ENCODE assay signal across 1 cellular context in the genomic region with DNA sequence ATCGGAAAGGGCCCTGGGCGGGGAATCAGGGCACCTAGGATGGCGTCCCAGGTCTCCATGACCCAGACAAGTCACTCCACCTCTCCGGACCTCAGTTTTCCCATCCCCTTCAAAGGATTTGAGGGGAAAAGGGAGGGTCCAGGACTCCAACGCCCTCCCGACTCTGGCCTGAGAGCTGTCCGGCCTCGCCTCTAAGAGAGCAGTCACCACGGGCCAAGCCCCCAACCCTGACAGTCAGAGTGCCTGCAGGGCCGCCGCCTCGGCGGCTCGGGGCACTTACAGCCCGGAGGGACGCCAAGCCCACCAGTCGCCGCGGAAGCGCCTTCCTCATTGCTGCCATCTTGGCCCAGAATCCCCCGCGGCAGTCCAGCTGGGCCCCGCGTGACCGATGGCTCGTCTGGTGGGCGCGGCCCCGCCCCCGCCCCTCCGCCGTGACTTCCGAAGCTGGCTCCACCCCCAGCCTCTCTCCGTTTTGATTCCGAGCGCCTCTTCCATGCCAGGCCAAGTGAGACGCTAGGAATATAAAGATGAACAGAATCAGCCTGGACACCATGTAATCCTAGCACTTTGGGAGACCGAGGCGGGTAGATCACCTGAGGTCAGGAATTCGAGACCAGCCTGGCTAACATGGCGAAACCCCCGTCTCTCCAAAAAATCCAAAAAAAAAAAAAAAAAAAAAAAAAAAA.
TF ChIP-seq lines count a peak whose summit lies in the region.

A gene (minus strand): TSS at position 354 of the 686 bp plus-strand sequence. CDS start 14 bp downstream, at position 340.

TF ChIP-seq in HCT116, 20 proteins besides CTCF, POLR2A, EP300 and RAD21 (continued from another document):
- TF ChIP-seq SRF (IDR thresholded peaks at IDR 0.05; ENCODE audit: low read depth) (no peak), TCF7L2 (IDR thresholded peaks at IDR 0.05; ENCODE audit: borderline replicate concordance, extremely low read depth, insufficient read depth, insufficient read length) (peak; percentile 22), ZFX (IDR thresholded peaks at IDR 0.05) (no peak; the same call in 1 of the 2 replicates), YY1 (IDR thresholded peaks at IDR 0.05; ENCODE audit: extremely low read depth, insufficient replicate concordance, low read depth, low read length) (peak; percentile 98), CBX3 (IDR thresholded peaks at IDR 0.05; ENCODE audit: low read depth) (no peak), SP1 (IDR thresholded peaks at IDR 0.05; ENCODE audit: low read depth) (peak; percentile 29; the same call in 1 of the 2 replicates), FOSL1 (IDR thresholded peaks at IDR 0.05; ENCODE audit: low read depth) (no peak), ZNF274 (IDR thresholded peaks at IDR 0.05; ENCODE audit: low read depth, low read length) (no peak), POLR2AphosphoS5 (IDR thresholded peaks at IDR 0.05; ENCODE audit: low read depth, low read length) (peak; percentile 96), EZH2 (IDR thresholded peaks at IDR 0.05) (no peak), CEBPB (IDR thresholded peaks at IDR 0.05; ENCODE audit: low read depth) (no peak), EGR1 (IDR thresholded peaks at IDR 0.05; ENCODE audit: low read depth) (peak; percentile 96), ELF1 (IDR thresholded peaks at IDR 0.05; ENCODE audit: borderline replicate concordance, low read depth) (0 out of 2 replicates have a peak, but pooled peaks have one; percentile 21), JUND (IDR thresholded peaks at IDR 0.05) (peak; percentile 16; the same call in 1 of the 2 replicates)
- TF ChIP-seq, protein P1, sequence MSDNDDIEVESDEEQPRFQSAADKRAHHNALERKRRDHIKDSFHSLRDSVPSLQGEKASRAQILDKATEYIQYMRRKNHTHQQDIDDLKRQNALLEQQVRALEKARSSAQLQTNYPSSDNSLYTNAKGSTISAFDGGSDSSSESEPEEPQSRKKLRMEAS (IDR thresholded peaks at IDR 0.05): peak; percentile 65; the same call in 1 of the 2 replicates
- TF ChIP-seq, protein P2, sequence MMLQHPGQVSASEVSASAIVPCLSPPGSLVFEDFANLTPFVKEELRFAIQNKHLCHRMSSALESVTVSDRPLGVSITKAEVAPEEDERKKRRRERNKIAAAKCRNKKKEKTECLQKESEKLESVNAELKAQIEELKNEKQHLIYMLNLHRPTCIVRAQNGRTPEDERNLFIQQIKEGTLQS (IDR thresholded peaks at IDR 0.05): no peak
- TF ChIP-seq, protein P3, sequence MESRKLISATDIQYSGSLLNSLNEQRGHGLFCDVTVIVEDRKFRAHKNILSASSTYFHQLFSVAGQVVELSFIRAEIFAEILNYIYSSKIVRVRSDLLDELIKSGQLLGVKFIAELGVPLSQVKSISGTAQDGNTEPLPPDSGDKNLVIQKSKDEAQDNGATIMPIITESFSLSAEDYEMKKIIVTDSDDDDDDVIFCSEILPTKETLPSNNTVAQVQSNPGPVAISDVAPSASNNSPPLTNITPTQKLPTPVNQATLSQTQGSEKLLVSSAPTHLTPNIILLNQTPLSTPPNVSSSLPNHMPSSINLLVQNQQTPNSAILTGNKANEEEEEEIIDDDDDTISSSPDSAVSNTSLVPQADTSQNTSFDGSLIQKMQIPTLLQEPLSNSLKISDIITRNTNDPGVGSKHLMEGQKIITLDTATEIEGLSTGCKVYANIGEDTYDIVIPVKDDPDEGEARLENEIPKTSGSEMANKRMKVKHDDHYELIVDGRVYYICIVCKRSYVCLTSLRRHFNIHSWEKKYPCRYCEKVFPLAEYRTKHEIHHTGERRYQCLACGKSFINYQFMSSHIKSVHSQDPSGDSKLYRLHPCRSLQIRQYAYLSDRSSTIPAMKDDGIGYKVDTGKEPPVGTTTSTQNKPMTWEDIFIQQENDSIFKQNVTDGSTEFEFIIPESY (IDR thresholded peaks at IDR 0.05; ENCODE audit: extremely low read depth, insufficient replicate concordance, low read length): peak; percentile 70
